In genomic region chr7:42254217-42254616, GRCh38 we compare ENCODE assay signal across 22 cellular contexts. TPM values are rescaled to one million over a fixed set of nuclear protein-coding genes. Genes with fewer than 3 reads are reported as not detected.
DNase-seq lines count a peak whose midpoint lies in the region; ATAC-seq, FAIRE-seq and TF ChIP-seq lines count a peak whose summit lies in the region.
"Had no signal": no experiment of that assay in that cellular context is flagged by ENCODE, and none has a peak within 500 bp of the region (broad histone marks: within the 10 kb centered on the region; RNA-seq: fewer than 3 reads in every experiment).

No MANE protein-coding gene starts in this region.

- intact Hi-C loops in Right ventricle myocardium inferior (cut with DNase I): no loop called here
- intact Hi-C loops in left ventricle myocardium inferior (cut with micrococcal nuclease): no loop called here
- intact Hi-C loops in aorta (cut with DNase I): loop anchor here in 1 of 2 donors (5.0 kb wide), 1 partner anchor 438 kb away; no protein-coding TSS in a partner anchor

- DNase-seq in Right ventricle myocardium inferior (ENCODE audit: missing footprints) (no peak), left ventricle myocardium inferior (no peak), SKM-1 treated with dmso at 0.1 percent for 144 hours (lab: John Stamatoyannopoulos, UW; ENCODE audit: unreplicated experiment) (peak; percentile 19), fibroblast of pulmonary artery (ENCODE audit: low read depth) (peak; percentile 85), aorta (no peak), GM12891 (ENCODE audit: insufficient read length, low spot score) (no peak), NCI-H2227 treated with DMSO at 0.1 percent for 48 hours (lab: John Stamatoyannopoulos, UW) (no peak)
- DNase-seq: activated CD4-positive, alpha-beta T cell treated with anti-CD3 and anti-CD28 coated beads for 36 hours; cortex of kidney; DMS 273 treated with DMSO at 0.1 percent for 48 hours; H9; Kasumi-1; midbrain; NCI-H146; NCI-H446; stimulated activated naive CD8-positive, alpha-beta T cell treated with anti-CD3 and anti-CD28 coated beads, Interleukin-15, Interleukin-2, amounts not matched to agents 100 U/mL and 50 U/mL, for 24 hours; T1000; upper lobe of left lung had no signal

- H3K4me1 ChIP-seq in left ventricle myocardium inferior (no peaks in the 10 kb centered on the region), aorta (ENCODE audit: control insufficient read depth in 1 of 2, insufficient read depth in 2 of 2, low read length in 2 of 2) (no peaks in the 10 kb centered on the region)
- H3K4me1 ChIP-seq: upper lobe of left lung had no signal

- 90 to 97% methylated on average over 5 of the region's 5 CpGs for WGBS in aorta, 2 donors

- H3K36me3 ChIP-seq in left ventricle myocardium inferior: no peaks in the 10 kb centered on the region
- no peaks in the 10 kb centered on the region for H3K36me3 ChIP-seq in aorta (ENCODE audit: control insufficient read depth in 1 of 2, insufficient read depth in 2 of 2, low read length in 1 of 2)
- H3K36me3 ChIP-seq: upper lobe of left lung had no signal

- no peak for FAIRE-seq in GM12891 (lab: Jason Lieb, UNC)
- FAIRE-seq: endothelial cell of umbilical vein, keratinocyte had no signal

- TF ChIP-seq CTCF in left ventricle myocardium inferior (IDR thresholded peaks at IDR 0.05; ENCODE audit: borderline replicate concordance) (no peak), fibroblast of pulmonary artery (IDR thresholded peaks at IDR 0.05; ENCODE audit: low read length, missing control alignments) (no peak)

- no peaks in the 10 kb centered on the region for H3K9me3 ChIP-seq in left ventricle myocardium inferior (replicated peaks)
- H3K9me3 ChIP-seq in aorta (ENCODE audit: control insufficient read depth, low read length): no peaks in the 10 kb centered on the region

- H3K27me3 ChIP-seq in left ventricle myocardium inferior (ENCODE audit: low read depth) (no peaks in the 10 kb centered on the region), aorta (ENCODE audit: control insufficient read depth in 1 of 2, insufficient read depth in 2 of 2, low read length in 1 of 2) (no peaks in the 10 kb centered on the region)
- H3K27me3 ChIP-seq: upper lobe of left lung had no signal

- peak; percentile 37 for ATAC-seq in Right ventricle myocardium inferior
- peak; percentile 46 for ATAC-seq in aorta (ENCODE audit: low FRiP score)
- ATAC-seq in HG02610 (IDR thresholded peaks at IDR 0.05; ENCODE audit: unreplicated experiment): no peak
- ATAC-seq: activated CD4-positive, alpha-beta T cell treated with anti-CD3 and anti-CD28 coated beads for 36 hours; stimulated activated naive CD8-positive, alpha-beta T cell treated with anti-CD3 and anti-CD28 coated beads, Interleukin-15, Interleukin-2, amounts not matched to agents 100 U/mL and 50 U/mL, for 24 hours had no signal

- no peak overlapping the region for H3K27ac ChIP-seq in left ventricle myocardium inferior (replicated peaks)
- no peak overlapping the region for H3K27ac ChIP-seq in aorta (ENCODE audit: low read depth in 1 of 2, low read length in 2 of 2)
- H3K27ac ChIP-seq: C4-2B, upper lobe of left lung had no signal

- H3K4me3 ChIP-seq in left ventricle myocardium inferior (no peak overlapping the region), fibroblast of pulmonary artery (replicated peaks; ENCODE audit: low read depth, low read length) (no peak overlapping the region), aorta (ENCODE audit: low read length in 2 of 2) (no peak overlapping the region)
- H3K4me3 ChIP-seq: upper lobe of left lung had no signal

- no peak for TF ChIP-seq POLR2A in GM12891 (IDR thresholded peaks at IDR 0.05; ENCODE audit: low read depth, low read length)

TF ChIP-seq in GM12891, 5 proteins besides CTCF, POLR2A, EP300 and RAD21:
- TF ChIP-seq POLR2AphosphoS5 (IDR thresholded peaks at IDR 0.05; ENCODE audit: low read depth, low read length): no peak
- no peak for TF ChIP-seq PAX5 (IDR thresholded peaks at IDR 0.05; ENCODE audit: insufficient read depth, low read length, severe bottlenecking)
- TF ChIP-seq TAF1 (IDR thresholded peaks at IDR 0.05; ENCODE audit: low read depth, low read length): no peak
- TF ChIP-seq SPI1 (IDR thresholded peaks at IDR 0.05; ENCODE audit: low read depth, low read length): no peak
- no peak for TF ChIP-seq POU2F2 (IDR thresholded peaks at IDR 0.05; ENCODE audit: low read depth, low read length)

RNA-seq across cellular contexts. Expression of gene GLI3, which starts 17.2 kb away (rescaled TPM):
- total RNA-seq in Right ventricle myocardium inferior: 3.9 TPM
- 5.5 TPM for total RNA-seq in left ventricle myocardium inferior
- 10 to 100 TPM; 21.3 to 34.9 TPM for total RNA-seq in aorta
- polyA plus RNA-seq in aorta: 1 to 10 TPM in 1 of 2 donors, under 1 TPM in 1; 0.50 to 1.2 TPM
- polyA plus RNA-seq in GM12891 (2012; ENCODE audit: low read depth, missing spikeins): not detected

Comparison
In these comparisons a context has a peak if more than half of its experiments do, and no peak if none do; other contexts are left out.
1. DNase-seq: peak in SKM-1 treated with dmso at 0.1 percent for 144 hours (single experiment) and fibroblast of pulmonary artery (single experiment); none in Right ventricle myocardium inferior (single experiment), left ventricle myocardium inferior (single experiment), aorta (0 of 2), GM12891 (single experiment) and NCI-H2227 treated with DMSO at 0.1 percent for 48 hours (single experiment).